ENCODE assay signal across 16 cellular contexts in genomic region chr3:127368186-127369032, GRCh38.
DNase-seq lines count a peak whose midpoint lies in the region; FAIRE-seq lines count a peak whose summit lies in the region.
"Had no signal": no experiment of that assay in that cellular context is flagged by ENCODE, and none has a peak within 500 bp of the region (broad histone marks: within the 10 kb centered on the region; RNA-seq: fewer than 3 reads in every experiment).

No MANE protein-coding gene starts in this region.

- FAIRE-seq in urothelium cell line (lab: Jason Lieb, UNC), result no peak
- FAIRE-seq: RCC 7860 had no signal

- DNase-seq in NCI-H1417 (lab: John Stamatoyannopoulos, UW) (peak in 2 of 3 experiments; percentile 21 to 73), NCI-H1417 treated with DMSO at 0.1 percent for 48 hours (lab: John Stamatoyannopoulos, UW) (no peak), NCI-H1105 treated with DMSO at 0.1 percent for 48 hours (lab: John Stamatoyannopoulos, UW) (peak; percentile 40), NCI-H69 (lab: John Stamatoyannopoulos, UW) (peak; percentile 41), mesenteric fat pad (ENCODE audit: low spot score) (peak; percentile 85), H4 (ENCODE audit: low spot score) (no peak), urothelium cell line (ENCODE audit: low spot score) (no peak), RPMI8226 (no peak)
- DNase-seq: CD8-positive, alpha-beta memory T cell; DMS 273 treated with DMSO at 0.1 percent for 48 hours; EL; NCI-H187; NCI-H226; NCI-H774; SHP77 treated with DMSO at 0.1 percent for 48 hours had no signal

Comparison
In these comparisons a context has a peak if more than half of its experiments do, and no peak if none do; other contexts are left out.
1. DNase-seq: peak in NCI-H1417 (2 of 3), NCI-H1105 treated with DMSO at 0.1 percent for 48 hours (single experiment), NCI-H69 (single experiment) and mesenteric fat pad (single experiment); none in NCI-H1417 treated with DMSO at 0.1 percent for 48 hours (single experiment), H4 (single experiment), urothelium cell line (single experiment) and RPMI8226 (single experiment).